ENCODE assay signal across 1 cellular context in the genomic region with DNA sequence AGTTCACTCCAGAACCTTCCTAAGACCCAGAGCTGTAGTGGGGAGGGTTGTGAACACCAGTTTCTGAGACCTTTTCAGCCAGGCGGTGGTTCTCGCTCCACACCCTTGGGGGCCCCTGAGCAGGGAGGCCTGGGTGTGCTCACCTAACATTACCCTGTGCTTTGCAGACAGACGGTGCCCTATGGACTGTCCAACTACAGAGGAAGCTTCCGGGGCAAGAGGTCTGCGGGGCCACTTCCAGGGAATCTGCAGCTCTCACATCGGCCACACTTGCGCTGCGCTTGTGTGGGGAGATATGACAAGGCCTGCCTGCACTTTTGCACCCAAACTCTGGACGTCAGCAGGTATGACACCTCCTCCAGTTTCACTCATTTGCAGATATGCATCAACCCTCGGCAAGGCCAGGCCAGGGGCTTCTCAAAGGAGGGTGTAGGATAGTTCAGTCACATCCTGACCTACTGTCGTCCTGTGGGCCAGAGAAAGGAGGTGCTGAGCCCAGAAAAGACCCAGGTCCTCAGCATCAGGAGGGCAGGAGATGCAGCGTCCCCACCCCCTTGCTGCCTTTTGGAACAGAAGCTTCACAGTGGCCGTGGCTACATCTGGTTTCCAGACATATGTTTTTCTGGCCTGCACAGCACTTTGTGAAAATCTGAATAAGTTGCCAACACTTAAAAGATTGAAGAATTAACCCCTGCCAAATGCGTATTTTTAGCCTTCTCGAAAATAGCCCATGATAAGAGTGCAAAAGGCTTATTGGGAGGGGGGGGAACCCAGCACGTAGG.
TF ChIP-seq lines count a peak whose summit lies in the region.

No MANE protein-coding gene starts in this region.

TF ChIP-seq in HepG2, 621 proteins besides CTCF, POLR2A, EP300 and RAD21:
- TF ChIP-seq GABPA (IDR thresholded peaks at IDR 0.05; ENCODE audit: low read depth, low read length): no peak
- TF ChIP-seq GABPA (CRISPR knock-in tag; IDR thresholded peaks at IDR 0.05; ENCODE audit: low read depth): peak; percentile 52; the same call in 1 of the 2 replicates
- TF ChIP-seq ZNF703 (CRISPR knock-in tag; IDR thresholded peaks at IDR 0.05; ENCODE audit: borderline replicate concordance): no peak
- no peak for TF ChIP-seq ZNF609 (CRISPR knock-in tag; IDR thresholded peaks at IDR 0.05; ENCODE audit: borderline replicate concordance)
- TF ChIP-seq FLYWCH1 (CRISPR knock-in tag; IDR thresholded peaks at IDR 0.05): no peak
- TF ChIP-seq ZNF766 (CRISPR knock-in tag; IDR thresholded peaks at IDR 0.05; ENCODE audit: borderline replicate concordance): no peak
- no peak for TF ChIP-seq BCL6 (CRISPR knock-in tag; IDR thresholded peaks at IDR 0.05)
- peak; percentile 51 for TF ChIP-seq HNF4A (CRISPR knock-in tag; IDR thresholded peaks at IDR 0.05)
- TF ChIP-seq RARA (CRISPR knock-in tag; IDR thresholded peaks at IDR 0.05): peak; percentile 22; the same call in 1 of the 2 replicates
- no peak for TF ChIP-seq SRF (IDR thresholded peaks at IDR 0.05; ENCODE audit: low read depth, low read length)
- peak; percentile 43; the same call in 1 of the 2 replicates for TF ChIP-seq GABPB1 (CRISPR knock-in tag; IDR thresholded peaks at IDR 0.05)
- peak; percentile 66 for TF ChIP-seq PTBP1 (IDR thresholded peaks at IDR 0.05; ENCODE audit: low read depth, low read length, poor library complexity, severe bottlenecking)
TF ChIP-seq in HepG2: peak in this region for 5.
